ENCODE assay signal across 24 cellular contexts in the genomic region with DNA sequence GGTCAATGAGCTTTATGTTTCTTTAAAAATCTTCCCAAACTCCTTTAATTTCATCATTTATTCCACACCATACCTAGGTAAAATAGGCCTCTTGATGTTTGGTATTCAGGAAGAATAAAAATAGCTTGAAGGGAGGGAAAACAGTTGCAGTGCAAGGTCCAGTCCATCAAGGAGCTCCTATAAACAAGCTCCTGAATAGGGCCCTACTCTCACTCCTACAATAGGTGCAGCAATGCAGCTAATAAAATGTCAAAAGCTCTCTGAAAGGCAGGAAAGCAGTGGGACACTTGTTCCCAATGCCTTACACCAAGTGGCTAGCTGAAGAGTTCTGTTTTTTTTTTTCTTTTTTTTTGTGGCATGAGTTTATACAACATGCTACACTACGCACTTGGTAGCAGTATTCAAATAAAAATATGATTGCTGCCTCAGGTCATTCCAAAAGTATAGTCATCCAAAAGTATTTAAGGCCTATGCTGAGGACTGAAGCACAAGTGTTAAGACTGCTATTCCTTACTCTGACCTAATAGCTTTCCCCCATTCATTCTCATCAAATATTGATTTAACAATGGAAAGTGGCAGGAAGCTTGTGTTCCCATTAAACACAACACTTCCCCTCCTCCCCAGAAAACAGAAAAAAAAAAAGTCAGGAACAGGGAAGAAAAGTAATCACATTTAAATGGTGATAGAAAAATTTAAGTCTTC.
DNase-seq lines count a peak whose midpoint lies in the region; ATAC-seq and TF ChIP-seq lines count a peak whose summit lies in the region.
"Had no signal": no experiment of that assay in that cellular context is flagged by ENCODE, and none has a peak within 500 bp of the region (broad histone marks: within the 10 kb centered on the region; RNA-seq: fewer than 3 reads in every experiment).

No MANE protein-coding gene starts in this region.

- H3K4me1 Mint-ChIP-seq in nephron progenitor cell = no peaks in the 10 kb centered on the region

- H3K27ac ChIP-seq in 22Rv1 (peak overlapping the region; percentile 63), cingulate gyrus (ENCODE audit: low read depth, low read length) (peak overlapping the region; percentile 90), mucosa of rectum (ENCODE audit: low read depth in 2 of 2, low read length in 2 of 2) (peak overlapping the region; percentile 40 to 56), WERI-Rb-1 (no peak overlapping the region)
- H3K27ac ChIP-seq: body of pancreas, ovary had no signal

- H3K4me1 ChIP-seq in mucosa of rectum (ENCODE audit: control insufficient read depth in 2 of 2, insufficient read depth in 2 of 2, low read length in 2 of 2) = peaks cover 9 to 21% of the 10 kb centered on the region in 2 donors
- H3K4me1 ChIP-seq: body of pancreas had no signal

- no peaks in the 10 kb centered on the region for H3K9me3 Mint-ChIP-seq in nephron progenitor cell
- H3K9me3 Mint-ChIP-seq: CD4-positive, CD25-positive, alpha-beta regulatory T cell; naive B cell had no signal

- no peak for ATAC-seq in HG02588 (IDR thresholded peaks at IDR 0.05; ENCODE audit: unreplicated experiment)
- ATAC-seq: body of pancreas, HCT116, right cardiac atrium had no signal

- H3K9me3 ChIP-seq in mucosa of rectum (ENCODE audit: control insufficient read depth in 2 of 2, low read length in 2 of 2) = no peaks in the 10 kb centered on the region
- H3K9me3 ChIP-seq in WERI-Rb-1 (ENCODE audit: severe bottlenecking) = no peaks in the 10 kb centered on the region
- H3K9me3 ChIP-seq: body of pancreas, ovary had no signal

- no peaks in the 10 kb centered on the region for H3K27me3 Mint-ChIP-seq in nephron progenitor cell (ENCODE audit: low read depth, poor library complexity)
- H3K27me3 Mint-ChIP-seq: CD4-positive, CD25-positive, alpha-beta regulatory T cell; naive B cell had no signal

- no peak overlapping the region for H3K4me3 ChIP-seq in mucosa of rectum (ENCODE audit: low read length in 2 of 2)
- no peak overlapping the region for H3K4me3 ChIP-seq in WERI-Rb-1 (ENCODE audit: low read depth, low read length)
- H3K4me3 ChIP-seq: body of pancreas, ovary had no signal

- H3K9ac ChIP-seq in mucosa of rectum (ENCODE audit: low read depth in 1 of 2, low read length in 2 of 2) = peak overlapping the region in 1 of 2 donors; percentile 20

- no peaks in the 10 kb centered on the region for H3K27me3 ChIP-seq in mucosa of rectum (ENCODE audit: control insufficient read depth in 2 of 2, insufficient read depth in 2 of 2, low read length in 2 of 2)
- no peaks in the 10 kb centered on the region for H3K27me3 ChIP-seq in WERI-Rb-1 (ENCODE audit: insufficient read depth, low read depth, severe bottlenecking)
- H3K27me3 ChIP-seq: body of pancreas, ovary had no signal

- peaks cover 74% of the 10 kb centered on the region for H3K36me3 Mint-ChIP-seq in nephron progenitor cell (ENCODE audit: low read depth)

- DNase-seq in DMS53 (lab: John Stamatoyannopoulos, UW) = peak; percentile 79
- no peak for DNase-seq in NOMO-1 treated with dmso at 0.1 percent for 144 hours (lab: John Stamatoyannopoulos, UW; ENCODE audit: unreplicated experiment)
- DNase-seq in nephron progenitor cell = no peak
- DNase-seq in WERI-Rb-1 = no peak
- DNase-seq: activated CD4-positive, CD25-positive, alpha-beta regulatory T cell treated with anti-CD3 and anti-CD28 coated beads, Interleukin-2, amount 50 U/mL, for 72 hours; activated CD8-positive, alpha-beta memory T cell treated with anti-CD3 and anti-CD28 coated beads for 24 hours; body of pancreas; CD4-positive, CD25-positive, alpha-beta regulatory T cell; DMS 273 treated with DMSO at 0.1 percent for 48 hours; GF-D8; KBM-7; kidney; naive B cell; NCI-H1694 treated with DMSO at 0.1 percent for 48 hours; NCI-H2227 treated with DMSO at 0.1 percent for 48 hours; OCI-M1; ovary; right cardiac atrium; Right ventricle myocardium superior had no signal

- H3K27ac Mint-ChIP-seq in nephron progenitor cell = no peak overlapping the region

- TF ChIP-seq CTCF in 22Rv1 (IDR thresholded peaks at IDR 0.05) (no peak), nephron progenitor cell (IDR thresholded peaks at IDR 0.05) (no peak), WERI-Rb-1 (IDR thresholded peaks at IDR 0.05; ENCODE audit: low read depth, low read length) (no peak)

- H3K36me3 ChIP-seq in mucosa of rectum (ENCODE audit: control insufficient read depth in 2 of 2, insufficient read depth in 2 of 2, low read length in 2 of 2) = peaks cover 39 to 57% of the 10 kb centered on the region in 2 donors
- peaks cover 71% of the 10 kb centered on the region for H3K36me3 ChIP-seq in WERI-Rb-1
- H3K36me3 ChIP-seq: ovary had no signal

- H3K4me3 Mint-ChIP-seq in nephron progenitor cell = no peak overlapping the region
- H3K4me3 Mint-ChIP-seq: naive B cell had no signal
